Comparison of ENCODE assay signal across 14 cellular contexts in the genomic region with DNA sequence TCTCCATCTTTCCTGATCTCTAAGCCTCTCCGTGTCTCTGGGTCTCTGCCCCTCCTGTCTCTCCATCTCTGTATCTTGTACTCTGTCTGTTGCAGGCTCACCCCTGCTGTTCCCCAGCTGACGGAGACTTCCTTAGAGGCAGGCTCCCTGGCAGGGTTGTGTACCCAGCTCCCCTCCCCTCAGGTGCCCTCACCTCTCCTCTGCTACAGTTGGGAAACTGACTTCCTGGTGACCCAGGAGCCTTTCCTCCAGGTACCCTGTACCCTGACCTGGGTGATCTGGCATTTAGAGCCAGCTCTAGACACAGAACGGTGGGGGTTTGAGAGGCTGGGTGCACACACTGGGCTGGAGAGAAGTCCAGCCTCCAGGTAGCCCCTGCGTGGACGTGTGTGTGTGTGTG. TPM values are rescaled to one million over a fixed set of nuclear protein-coding genes. Genes with fewer than 3 reads are reported as not detected.
A peak's percentile ranks its signal among the peaks of the same experiment; 100 is the strongest.
DNase-seq lines count a peak whose midpoint lies in the region; ATAC-seq and TF ChIP-seq lines count a peak whose summit lies in the region.
"Had no signal": no experiment of that assay in that cellular context is flagged by ENCODE, and none has a peak within 500 bp of the region (broad histone marks: within the 10 kb centered on the region; RNA-seq: fewer than 3 reads in every experiment).

No MANE protein-coding gene starts in this region.

- no peak overlapping the region for H3K4me3 ChIP-seq in BLaER1
- H3K4me3 ChIP-seq in hepatocyte = no peak overlapping the region
- H3K4me3 ChIP-seq in trophoblast cell (ENCODE audit: low read depth, low read length) = no peak overlapping the region
- no peak overlapping the region for H3K4me3 ChIP-seq in lower lobe of right lung
- H3K4me3 ChIP-seq: suprapubic skin had no signal

- H3K14ac ChIP-seq in trophoblast cell (ENCODE audit: low read length) = no peak overlapping the region

- no peak overlapping the region for H2BK120ac ChIP-seq in trophoblast cell (ENCODE audit: insufficient read depth, low read length, poor library complexity)

- TF ChIP-seq CTCF in hepatocyte (IDR thresholded peaks at IDR 0.05; ENCODE audit: poor library complexity) = no peak
- no peak for TF ChIP-seq CTCF in lower lobe of right lung (IDR thresholded peaks at IDR 0.05)

- no peaks in the 10 kb centered on the region for H3K27me3 Mint-ChIP-seq in T-helper 17 cell
- H3K27me3 Mint-ChIP-seq: activated T-helper 17 cell treated with anti-CD3 and anti-CD28 coated beads, Interleukin-2, amount 50 U/mL, for 72 hours had no signal

- H3K79me2 ChIP-seq in hepatocyte = peaks cover 7% of the 10 kb centered on the region
- H3K79me2 ChIP-seq in trophoblast cell (ENCODE audit: control insufficient read depth, insufficient read depth, low read length, poor library complexity) = peaks cover 3% of the 10 kb centered on the region

- H4K12ac ChIP-seq in trophoblast cell (ENCODE audit: low read depth, low read length) = no peak overlapping the region

- H3K4me1 ChIP-seq in BLaER1 (peaks cover 100% of the 10 kb centered on the region), hepatocyte (ENCODE audit: insufficient read depth) (peaks cover 33% of the 10 kb centered on the region), trophoblast cell (ENCODE audit: control insufficient read depth in 1 of 2, insufficient read depth in 2 of 2, low read length in 2 of 2) (peaks cover 44% of the 10 kb centered on the region in 2 experiments), lower lobe of right lung (peaks cover 20% of the 10 kb centered on the region)

- no peak overlapping the region for H3K23ac ChIP-seq in trophoblast cell (ENCODE audit: low read length)

- peaks cover 55% of the 10 kb centered on the region for H4K20me1 ChIP-seq in BLaER1
- no peaks in the 10 kb centered on the region for H4K20me1 ChIP-seq in hepatocyte (ENCODE audit: insufficient read depth, poor library complexity, severe bottlenecking)

- no peak overlapping the region for H3K27ac Mint-ChIP-seq in T-helper 17 cell
- H3K27ac Mint-ChIP-seq: activated CD4-positive, alpha-beta memory T cell treated with anti-CD3 and anti-CD28 coated beads, Interleukin-2, amount 10 ng/mL, durations not matched to agents 7 days and 5 days; activated T-helper 17 cell treated with anti-CD3 and anti-CD28 coated beads, Interleukin-2, amount 50 U/mL, for 72 hours had no signal

- peak overlapping the region; percentile 14 for H2BK12ac ChIP-seq in trophoblast cell (ENCODE audit: low read length)

- in situ Hi-C loops in G401 (cut with HindIII; ENCODE audit: low sequenced_read_pairs) = no loop called here

- H3K4me3 Mint-ChIP-seq in T-helper 17 cell = peak overlapping the region; percentile 49
- H3K4me3 Mint-ChIP-seq: activated CD4-positive, alpha-beta memory T cell treated with anti-CD3 and anti-CD28 coated beads, Interleukin-2, amount 10 ng/mL, durations not matched to agents 7 days and 5 days; activated T-helper 17 cell treated with anti-CD3 and anti-CD28 coated beads, Interleukin-2, amount 50 U/mL, for 72 hours had no signal

- H2AFZ ChIP-seq in hepatocyte (no peak overlapping the region), trophoblast cell (ENCODE audit: insufficient read depth, low read length, poor library complexity) (no peak overlapping the region)

- DNase-seq in T-helper 17 cell (no peak), hepatocyte (ENCODE audit: low spot score) (no peak), trophoblast cell (no peak), lower lobe of right lung (no peak), G401 (ENCODE audit: low spot score) (no peak)
- DNase-seq: activated CD4-positive, alpha-beta memory T cell treated with anti-CD3 and anti-CD28 coated beads, Interleukin-2, amount 10 ng/mL, durations not matched to agents 7 days and 5 days; HCEC 1CT; IMR-90; NCI-H1048 had no signal

- H3K27me3 ChIP-seq in BLaER1 (no peaks in the 10 kb centered on the region), hepatocyte (no peaks in the 10 kb centered on the region), trophoblast cell (ENCODE audit: insufficient read depth, low read length) (no peaks in the 10 kb centered on the region), lower lobe of right lung (ENCODE audit: low read depth) (no peaks in the 10 kb centered on the region)
- H3K27me3 ChIP-seq: suprapubic skin had no signal

- H3K9me2 ChIP-seq in hepatocyte (replicated peaks; ENCODE audit: insufficient read depth) = no peaks in the 10 kb centered on the region

- no peaks in the 10 kb centered on the region for H3K36me3 Mint-ChIP-seq in T-helper 17 cell (ENCODE audit: low read depth)

- peaks cover 13% of the 10 kb centered on the region for H3K79me1 ChIP-seq in trophoblast cell (ENCODE audit: low read length)

- H3K27ac ChIP-seq in BLaER1 (peak overlapping the region; percentile 38; the same call in 1 of the 2 replicates), hepatocyte (peak overlapping the region; percentile 46), trophoblast cell (ENCODE audit: low read depth, low read length) (no peak overlapping the region), lower lobe of right lung (no peak overlapping the region)
- H3K27ac ChIP-seq: suprapubic skin had no signal

- H4K8ac ChIP-seq in trophoblast cell (ENCODE audit: low read depth, low read length) = no peak overlapping the region

- H3K9me3 ChIP-seq in BLaER1 (no peaks in the 10 kb centered on the region), T-helper 17 cell (ENCODE audit: control insufficient read depth, low read length, poor library complexity, severe bottlenecking) (no peaks in the 10 kb centered on the region), hepatocyte (ENCODE audit: low read depth) (no peaks in the 10 kb centered on the region), trophoblast cell (ENCODE audit: insufficient read depth, low read depth, low read length) (no peaks in the 10 kb centered on the region), lower lobe of right lung (no peaks in the 10 kb centered on the region)
- H3K9me3 ChIP-seq: suprapubic skin had no signal

- peaks cover 27% of the 10 kb centered on the region for H3K36me3 ChIP-seq in BLaER1
- no peaks in the 10 kb centered on the region for H3K36me3 ChIP-seq in hepatocyte (replicated peaks; ENCODE audit: insufficient read depth, low read depth)
- peaks cover 54 to 64% of the 10 kb centered on the region in 2 experiments for H3K36me3 ChIP-seq in trophoblast cell (ENCODE audit: control insufficient read depth in 1 of 2, insufficient read depth in 2 of 2, low read length in 2 of 2)
- H3K36me3 ChIP-seq in lower lobe of right lung = peaks cover 33% of the 10 kb centered on the region

- ATAC-seq in T-helper 17 cell = no peak
- no peak for ATAC-seq in lower lobe of right lung
- no peak for ATAC-seq in GM18519 (IDR thresholded peaks at IDR 0.05; ENCODE audit: low FRiP score, unreplicated experiment)
- ATAC-seq in HG03460 (IDR thresholded peaks at IDR 0.05; ENCODE audit: unreplicated experiment) = no peak
- ATAC-seq: activated T-helper 17 cell treated with anti-CD3 and anti-CD28 coated beads, Interleukin-2, amount 50 U/mL, for 72 hours had no signal

- no peak overlapping the region for H3K4ac ChIP-seq in trophoblast cell (ENCODE audit: low read depth, low read length)

- no peak overlapping the region for H4K91ac ChIP-seq in trophoblast cell (ENCODE audit: low read depth, low read length)

- peaks cover 10% of the 10 kb centered on the region for H3K4me1 Mint-ChIP-seq in T-helper 17 cell
- H3K4me1 Mint-ChIP-seq: activated CD4-positive, alpha-beta memory T cell treated with anti-CD3 and anti-CD28 coated beads, Interleukin-2, amount 10 ng/mL, durations not matched to agents 7 days and 5 days; activated T-helper 17 cell treated with anti-CD3 and anti-CD28 coated beads, Interleukin-2, amount 50 U/mL, for 72 hours had no signal

- peak overlapping the region; percentile 44 for H3K18ac ChIP-seq in trophoblast cell (ENCODE audit: low read length)

- H3K4me2 ChIP-seq in BLaER1 = peak overlapping the region; percentile 91
- no peak overlapping the region for H3K4me2 ChIP-seq in hepatocyte
- no peak overlapping the region for H3K4me2 ChIP-seq in trophoblast cell (ENCODE audit: low read length)

- intact Hi-C loops in lower lobe of right lung (cut with DNase I) = no loop called here

- H3K9ac ChIP-seq in BLaER1 (peak overlapping the region; percentile 46; the same call in 1 of the 2 replicates), trophoblast cell (ENCODE audit: low read length) (no peak overlapping the region)

- 88% methylated on average over 4 of the region's 5 CpGs for WGBS in hepatocyte (ENCODE audit: low lambda C conversion rate, missing lambda C conversion rate)
- WGBS in trophoblast cell (ENCODE audit: extremely low coverage, insufficient coverage, insufficient read length) = no CpG with 5 or more reads among the region's 5 CpGs

- no peak overlapping the region for H2AK5ac ChIP-seq in trophoblast cell (ENCODE audit: low read length)

- H2BK5ac ChIP-seq in trophoblast cell (ENCODE audit: low read depth, low read length, poor library complexity) = no peak overlapping the region

RNA-seq across cellular contexts. Expression of a gene that starts 37.7 kb away (rescaled TPM):
- 1 to 10 TPM; 3.2 to 4.3 TPM for total RNA-seq in T-helper 17 cell
- 90.9 and 110 TPM in 2 replicates for total RNA-seq in hepatocyte
- polyA plus RNA-seq in hepatocyte = 98.7 and 106 TPM in 2 replicates
- 101 and 105 TPM in 2 replicates for polyA plus RNA-seq in trophoblast cell (2013)
- 27.3 TPM for total RNA-seq in lower lobe of right lung
- total RNA-seq in G401 (2014; rRNA removed; shearing (Covaris generic)) = 280 and 322 TPM in 2 replicates

Comparison
In these comparisons a context has a peak if more than half of its experiments do, and no peak if none do; other contexts are left out.
1. H3K27ac ChIP-seq: peak in BLaER1 (single experiment) and hepatocyte (single experiment); none in trophoblast cell (single experiment) and lower lobe of right lung (single experiment).